ENCODE assay signal across 19 cellular contexts in the genomic region with DNA sequence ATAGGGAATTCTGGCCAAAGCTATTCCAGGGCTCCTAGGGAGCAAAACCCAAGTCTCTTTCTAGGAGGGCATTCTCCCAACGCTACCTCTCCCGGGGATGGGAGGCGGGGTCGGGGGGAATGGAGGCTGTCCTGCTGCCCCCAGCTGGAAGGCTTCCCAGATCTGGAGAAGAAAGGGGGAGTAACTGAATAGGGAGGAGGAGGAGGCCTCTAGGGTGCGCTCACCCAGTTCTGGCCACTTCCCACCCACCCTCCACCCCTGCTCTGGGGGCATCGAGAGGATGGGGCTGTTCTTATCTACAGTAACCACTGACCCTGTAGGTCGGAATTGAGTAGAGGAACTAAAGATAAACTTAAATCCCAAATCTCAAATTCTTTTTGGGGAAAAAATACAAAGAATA. TPM values are rescaled to one million over a fixed set of nuclear protein-coding genes. Genes with fewer than 3 reads are reported as not detected.
A peak's percentile ranks its signal among the peaks of the same experiment; 100 is the strongest.
DNase-seq lines count a peak whose midpoint lies in the region; ATAC-seq, FAIRE-seq and TF ChIP-seq lines count a peak whose summit lies in the region.
"Had no signal": no experiment of that assay in that cellular context is flagged by ENCODE, and none has a peak within 500 bp of the region (broad histone marks: within the 10 kb centered on the region; RNA-seq: fewer than 3 reads in every experiment).

No MANE protein-coding gene starts in this region.

- peak overlapping the region; percentile 74 for H2AFZ ChIP-seq in GM23338

- no peaks in the 10 kb centered on the region for H3F3A ChIP-seq in GM23338 (replicated peaks; ENCODE audit: low read depth)

- DNase-seq in GM23338 (ENCODE audit: low spot score) (no peak), colonic mucosa (no peak), hippocampal formation (lab: John Stamatoyannopoulos, UW) (peak; percentile 44 to 64), small intestine (no peak), D721Med (ENCODE audit: insufficient read length, low spot score) (no peak), CD14-positive monocyte (ENCODE audit: low spot score) (no peak)
- DNase-seq: activated CD8-positive, alpha-beta memory T cell treated with anti-CD3 and anti-CD28 coated beads for 24 hours; aorta; naive thymus-derived CD8-positive, alpha-beta T cell; NCI-H1048; retina; trophoblast cell; WERI-Rb-1 had no signal

- H3K36me3 ChIP-seq in GM23338 (ENCODE audit: insufficient read depth) (no peaks in the 10 kb centered on the region), colonic mucosa (no peaks in the 10 kb centered on the region), small intestine (ENCODE audit: control insufficient read depth in 2 of 2, insufficient read depth in 2 of 2, low read length in 2 of 2) (no peaks in the 10 kb centered on the region)
- H3K36me3 ChIP-seq: WERI-Rb-1 had no signal

- H3K9me3 ChIP-seq in colonic mucosa: no peaks in the 10 kb centered on the region
- no peaks in the 10 kb centered on the region for H3K9me3 ChIP-seq in small intestine (ENCODE audit: control insufficient read depth, low read depth)
- H3K9me3 ChIP-seq: Caco-2 had no signal

- intact Hi-C loops in colonic mucosa (cut with DNase I): no loop called here
- intact Hi-C loops in CD14-positive monocyte (cut with micrococcal nuclease): no loop called here

- H3K4me3 Mint-ChIP-seq in GM23338 (no peak overlapping the region), CD14-positive monocyte (no peak overlapping the region)
- H3K4me3 Mint-ChIP-seq: naive thymus-derived CD8-positive, alpha-beta T cell had no signal

- H3K27me3 Mint-ChIP-seq in GM23338 (ENCODE audit: insufficient read depth, low read depth, poor library complexity) (no peaks in the 10 kb centered on the region), CD14-positive monocyte (ENCODE audit: low read depth in 3 of 3) (peaks cover 0 to 2% (median 0%) of the 10 kb centered on the region in 3 donors)

- TF ChIP-seq CTCF in GM23338 (conservative IDR thresholded peaks at IDR 0.05; ENCODE audit: low read depth in 2 of 2) (no peak; a peak in 1 of 4 replicates), colonic mucosa (IDR thresholded peaks at IDR 0.05) (no peak), D721Med (IDR thresholded peaks at IDR 0.05; ENCODE audit: insufficient read depth, missing control alignments) (no peak), CD14-positive monocyte (IDR thresholded peaks at IDR 0.05) (no peak)

- H3K27me3 ChIP-seq in GM23338 (ENCODE audit: insufficient read depth): no peaks in the 10 kb centered on the region
- H3K27me3 ChIP-seq in colonic mucosa: no peaks in the 10 kb centered on the region
- H3K27me3 ChIP-seq in small intestine (ENCODE audit: control insufficient read depth in 2 of 2, insufficient read depth in 2 of 2, low read length in 2 of 2): no peaks in the 10 kb centered on the region

- peaks cover 12% of the 10 kb centered on the region for H3K9me2 ChIP-seq in GM23338 (ENCODE audit: insufficient read depth)

- no peaks in the 10 kb centered on the region for H4K20me1 ChIP-seq in GM23338 (replicated peaks; ENCODE audit: insufficient read depth)

- H3K4me3 ChIP-seq in GM23338: no peak overlapping the region
- no peak overlapping the region for H3K4me3 ChIP-seq in colonic mucosa
- no peak overlapping the region for H3K4me3 ChIP-seq in small intestine (ENCODE audit: low read depth in 1 of 2, low read length in 2 of 2)

- WGBS in small intestine, 3 donors: 38 to 54% (median 40%) methylated on average over 7 of the region's 7 CpGs

- peaks cover 29% of the 10 kb centered on the region for H3K4me1 ChIP-seq in GM23338 (ENCODE audit: insufficient read depth)
- no peaks in the 10 kb centered on the region for H3K4me1 ChIP-seq in colonic mucosa
- H3K4me1 ChIP-seq in small intestine (ENCODE audit: control insufficient read depth in 2 of 2, insufficient read depth in 1 of 2, low read depth in 1 of 2, low read length in 1 of 2): peaks cover 4% of the 10 kb centered on the region in 2 donors

- ATAC-seq in GM23338 (peak; percentile 31), GM21717 (IDR thresholded peaks at IDR 0.05; ENCODE audit: unreplicated experiment) (no peak), GM18861 (IDR thresholded peaks at IDR 0.05; ENCODE audit: unreplicated experiment) (no peak)
- ATAC-seq: naive thymus-derived CD8-positive, alpha-beta T cell had no signal

- H3K9me3 Mint-ChIP-seq in GM23338 (no peaks in the 10 kb centered on the region), CD14-positive monocyte (no peaks in the 10 kb centered on the region)
- H3K9me3 Mint-ChIP-seq: naive thymus-derived CD8-positive, alpha-beta T cell had no signal

- H3K9ac ChIP-seq in colonic mucosa (ENCODE audit: low read depth in 2 of 2, low read length in 2 of 2): peak overlapping the region in 1 of 2 donors; percentile 73

- H3K27ac Mint-ChIP-seq in GM23338 (no peak overlapping the region), CD14-positive monocyte (peak overlapping the region in 2 of 7 donors; percentile 27 to 46)
- H3K27ac Mint-ChIP-seq: naive thymus-derived CD8-positive, alpha-beta T cell had no signal

- FAIRE-seq in small intestine (lab: Jason Lieb, UNC) (no peak), D721Med (lab: Jason Lieb, UNC) (no peak)

- no peak overlapping the region for H3K27ac ChIP-seq in GM23338 (ENCODE audit: low read depth)
- peak overlapping the region; percentile 52 for H3K27ac ChIP-seq in colonic mucosa
- peak overlapping the region; percentile 72 to 78 for H3K27ac ChIP-seq in small intestine (ENCODE audit: low read depth in 1 of 2, low read length in 1 of 2)
- H3K27ac ChIP-seq: WERI-Rb-1 had no signal

- peaks cover 49% of the 10 kb centered on the region for H3K4me1 Mint-ChIP-seq in GM23338
- H3K4me1 Mint-ChIP-seq in CD14-positive monocyte: peaks cover 52% of the 10 kb centered on the region

- H3K4me2 ChIP-seq in GM23338: no peak overlapping the region

- H3K36me3 Mint-ChIP-seq in GM23338 (ENCODE audit: low read depth) (no peaks in the 10 kb centered on the region; the same call in 2 of the 3 replicates), CD14-positive monocyte (no peaks in the 10 kb centered on the region)
- H3K36me3 Mint-ChIP-seq: naive thymus-derived CD8-positive, alpha-beta T cell had no signal

- H3K79me2 ChIP-seq in GM23338 (replicated peaks; ENCODE audit: insufficient read depth): no peaks in the 10 kb centered on the region

TF ChIP-seq in GM23338, 12 proteins besides CTCF, POLR2A, EP300 and RAD21 (continues in another document):
- TF ChIP-seq EZH2phosphoT487 (IDR thresholded peaks at IDR 0.05; ENCODE audit: unreplicated experiment) (no peak), STAT1 (IDR thresholded peaks at IDR 0.05; ENCODE audit: unreplicated experiment) (no peak), ZNF331 (CRISPR knock-in tag; IDR thresholded peaks at IDR 0.05; ENCODE audit: low read depth) (no peak), POLR2AphosphoS5 (IDR thresholded peaks at IDR 0.05; ENCODE audit: low read depth) (no peak), CREB1 (CRISPR knock-in tag; IDR thresholded peaks at IDR 0.05; ENCODE audit: low read depth) (no peak), NANOG (IDR thresholded peaks at IDR 0.05; ENCODE audit: borderline replicate concordance) (no peak)

RNA-seq across cellular contexts. Expression of a gene that starts 0.6 kb away (rescaled TPM):
- total RNA-seq in GM23338 (2014; rRNA removed; shearing (Covaris generic)): 0.56 TPM in 1 of 2 replicates, not detected in the other
- polyA plus RNA-seq in GM23338 (2016; fragmentation: Nextera tagmentation; extraction: Ambion mirVana): 1.7 and 2.0 TPM in 2 replicates
- total RNA-seq in colonic mucosa: 100 to 1,000 TPM; 189 to 244 TPM
- polyA plus RNA-seq in small intestine: 100 to 1,000 TPM in 1 of 3 donors, 10 to 100 TPM in 2; 51.3 to 229 (median 87.9) TPM
- polyA plus RNA-seq in CD14-positive monocyte: 100 to 1,000 TPM in 1 of 2 donors, 10 to 100 TPM in 1; 11.3 to 191 TPM
- total RNA-seq: fibroblast of lung had no signal
- polyA plus RNA-seq: fibroblast of lung; naive thymus-derived CD8-positive, alpha-beta T cell had no signal

RNA-seq across cellular contexts. Expression of a gene that starts 22.2 kb away (rescaled TPM):
- total RNA-seq in GM23338 (2014; rRNA removed; shearing (Covaris generic)): 0.45 TPM in 1 of 2 replicates, not detected in the other
- polyA plus RNA-seq in GM23338 (2016; fragmentation: Nextera tagmentation; extraction: Ambion mirVana) (not detected in 2 replicates), small intestine (10 to 100 TPM in 1 of 3 donors, 1 to 10 TPM in 2; 3.1 to 10.8 (median 9.9) TPM), CD14-positive monocyte (100 to 1,000 TPM; 316 to 353 TPM)
- total RNA-seq in colonic mucosa: 1 to 10 TPM; 3.4 to 6.8 TPM
- total RNA-seq: Caco-2, fibroblast of lung, G401 had no signal
- polyA plus RNA-seq: fibroblast of lung had no signal

RNA-seq across cellular contexts. Expression of a gene that starts 35.0 kb away (rescaled TPM):
- not detected in 2 replicates for total RNA-seq in GM23338 (2014; rRNA removed; shearing (Covaris generic))
- polyA plus RNA-seq in GM23338 (2016; fragmentation: Nextera tagmentation; extraction: Ambion mirVana): not detected in 2 replicates
- not detected for total RNA-seq in colonic mucosa
- polyA plus RNA-seq in small intestine: not detected
- polyA plus RNA-seq in CD14-positive monocyte: not detected
- total RNA-seq: aorta; Caco-2; fibroblast of lung; G401; left lobe of liver; naive thymus-derived CD8-positive, alpha-beta T cell had no signal
- polyA plus RNA-seq: aorta; fibroblast of lung; naive thymus-derived CD8-positive, alpha-beta T cell had no signal

RNA-seq across cellular contexts. Expression of a gene that starts 57.5 kb away (rescaled TPM):
- total RNA-seq in GM23338 (2014; rRNA removed; shearing (Covaris generic)): not detected in 2 replicates
- polyA plus RNA-seq in GM23338 (2016; fragmentation: Nextera tagmentation; extraction: Ambion mirVana) (not detected in 2 replicates), small intestine (not detected), CD14-positive monocyte (not detected)
- not detected for total RNA-seq in colonic mucosa
- total RNA-seq: aorta; Caco-2; fibroblast of lung; G401; left lobe of liver; naive thymus-derived CD8-positive, alpha-beta T cell had no signal
- polyA plus RNA-seq: aorta; fibroblast of lung; naive thymus-derived CD8-positive, alpha-beta T cell had no signal

Comparison
In these comparisons a context has a peak if more than half of its experiments do, and no peak if none do; other contexts are left out.
1. DNase-seq: peak in hippocampal formation (2 of 2); none in GM23338 (single experiment), colonic mucosa (single experiment), small intestine (single experiment), D721Med (single experiment) and CD14-positive monocyte (single experiment).
2. RNA of a gene that starts 22.2 kb away (polyA plus RNA-seq): 316 to 353 TPM in CD14-positive monocyte; 3.1 to 10.8 TPM in small intestine and not detected in GM23338; every median in the first group is over 10 times any median in the second.